ENCODE assay signal across 8 cellular contexts in genomic region chr16:4182581-4183257, GRCh38. TPM values are rescaled to one million over a fixed set of nuclear protein-coding genes. Genes with fewer than 3 reads are reported as not detected.
A peak's percentile ranks its signal among the peaks of the same experiment; 100 is the strongest.
DNase-seq lines count a peak whose midpoint lies in the region; ATAC-seq and TF ChIP-seq lines count a peak whose summit lies in the region.

No MANE protein-coding gene starts in this region.

- H3K27ac ChIP-seq in iPS-20b (ENCODE audit: low read length) (peak overlapping the region; percentile 89), testis (peak overlapping the region; percentile 83 to 97)

- TF ChIP-seq CTCF in testis (IDR thresholded peaks at IDR 0.05), result no peak

- peak; percentile 38 for ATAC-seq in HG03354 (IDR thresholded peaks at IDR 0.05; ENCODE audit: poor library complexity, severe bottlenecking, unreplicated experiment)

- H3K27me3 ChIP-seq in iPS-20b (ENCODE audit: insufficient read depth, low read length) (peaks cover 10% of the 10 kb centered on the region; the same call in 1 of the 2 replicates), testis (no peaks in the 10 kb centered on the region)

- peaks cover 4% of the 10 kb centered on the region for H3K4me1 Mint-ChIP-seq in activated naive CD4-positive, alpha-beta T cell treated with anti-CD3 and anti-CD28 coated beads, Interleukin-2, amount 50 U/mL, for 24 hours
- peaks cover 5% of the 10 kb centered on the region for H3K4me1 Mint-ChIP-seq in activated T-helper 1 cell treated with anti-CD3 and anti-CD28 coated beads, Interleukin-12 subunit alpha, Interleukin-12 subunit beta, Interleukin-2, Interleukin-4 antibody, amounts not matched to agents 30 ng/mL and 10 ng/mL and 1 ng/mL, durations not matched to agents 14 hours and 24 hours and 36 hours (ENCODE audit: low read depth)

- H3K36me3 Mint-ChIP-seq in activated naive CD4-positive, alpha-beta T cell treated with anti-CD3 and anti-CD28 coated beads, Interleukin-2, amount 50 U/mL, for 24 hours, result peaks cover 2% of the 10 kb centered on the region
- no peaks in the 10 kb centered on the region for H3K36me3 Mint-ChIP-seq in activated T-helper 1 cell treated with anti-CD3 and anti-CD28 coated beads, Interleukin-12 subunit alpha, Interleukin-12 subunit beta, Interleukin-2, Interleukin-4 antibody, amounts not matched to agents 30 ng/mL and 10 ng/mL and 1 ng/mL, durations not matched to agents 14 hours and 24 hours and 36 hours (ENCODE audit: low read depth)

- DNase-seq in activated naive CD4-positive, alpha-beta T cell (lab: John Stamatoyannopoulos, UW), result no peak
- DNase-seq in activated T-helper 1 cell treated with anti-CD3 and anti-CD28 coated beads, Interleukin-12 subunit alpha, Interleukin-12 subunit beta, Interleukin-2, Interleukin-4 antibody, amounts not matched to agents 30 ng/mL and 10 ng/mL and 1 ng/mL, durations not matched to agents 14 hours and 24 hours and 36 hours (ENCODE audit: low spot score), result no peak
- no peak for DNase-seq in testis
- DNase-seq in DMS114 treated with DMSO at 0.1 percent for 48 hours (lab: John Stamatoyannopoulos, UW; ENCODE audit: unreplicated experiment), result no peak
- DNase-seq in NCI-H2227 treated with DMSO at 0.1 percent for 48 hours (lab: John Stamatoyannopoulos, UW), result no peak

- H3K9me3 Mint-ChIP-seq in activated naive CD4-positive, alpha-beta T cell treated with anti-CD3 and anti-CD28 coated beads, Interleukin-2, amount 50 U/mL, for 24 hours, result no peaks in the 10 kb centered on the region
- H3K9me3 Mint-ChIP-seq in activated T-helper 1 cell treated with anti-CD3 and anti-CD28 coated beads, Interleukin-12 subunit alpha, Interleukin-12 subunit beta, Interleukin-2, Interleukin-4 antibody, amounts not matched to agents 30 ng/mL and 10 ng/mL and 1 ng/mL, durations not matched to agents 14 hours and 24 hours and 36 hours, result no peaks in the 10 kb centered on the region

- no peaks in the 10 kb centered on the region for H3K27me3 Mint-ChIP-seq in activated naive CD4-positive, alpha-beta T cell treated with anti-CD3 and anti-CD28 coated beads, Interleukin-2, amount 50 U/mL, for 24 hours
- peaks cover 13% of the 10 kb centered on the region for H3K27me3 Mint-ChIP-seq in activated T-helper 1 cell treated with anti-CD3 and anti-CD28 coated beads, Interleukin-12 subunit alpha, Interleukin-12 subunit beta, Interleukin-2, Interleukin-4 antibody, amounts not matched to agents 30 ng/mL and 10 ng/mL and 1 ng/mL, durations not matched to agents 14 hours and 24 hours and 36 hours (ENCODE audit: insufficient read depth)

- H3K4me1 ChIP-seq in iPS-20b (ENCODE audit: insufficient read depth, low read length) (0 out of 2 replicates have a peak, but pooled peaks cover 4% of the 10 kb centered on the region), testis (peaks cover 4% of the 10 kb centered on the region)

- TF ChIP-seq POLR2A in testis (IDR thresholded peaks at IDR 0.05), result no peak

- peak overlapping the region; percentile 84; the same call in 1 of the 2 replicates for H3K4me3 ChIP-seq in iPS-20b (ENCODE audit: low read length)
- peak overlapping the region; percentile 84 to 87 for H3K4me3 ChIP-seq in testis

- peak overlapping the region; percentile 93; the same call in 1 of the 2 replicates for H3K9ac ChIP-seq in iPS-20b (ENCODE audit: low read depth, low read length)

- WGBS in testis, 2 donors, result 58 to 67% methylated on average over 24 of the region's 24 CpGs

- peak overlapping the region; percentile 23 for H3K27ac Mint-ChIP-seq in activated naive CD4-positive, alpha-beta T cell treated with anti-CD3 and anti-CD28 coated beads, Interleukin-2, amount 50 U/mL, for 24 hours
- H3K27ac Mint-ChIP-seq in activated T-helper 1 cell treated with anti-CD3 and anti-CD28 coated beads, Interleukin-12 subunit alpha, Interleukin-12 subunit beta, Interleukin-2, Interleukin-4 antibody, amounts not matched to agents 30 ng/mL and 10 ng/mL and 1 ng/mL, durations not matched to agents 14 hours and 24 hours and 36 hours, result peak overlapping the region; percentile 80

- H3K4me3 Mint-ChIP-seq in activated naive CD4-positive, alpha-beta T cell treated with anti-CD3 and anti-CD28 coated beads, Interleukin-2, amount 50 U/mL, for 24 hours, result peak overlapping the region; percentile 82
- H3K4me3 Mint-ChIP-seq in activated T-helper 1 cell treated with anti-CD3 and anti-CD28 coated beads, Interleukin-12 subunit alpha, Interleukin-12 subunit beta, Interleukin-2, Interleukin-4 antibody, amounts not matched to agents 30 ng/mL and 10 ng/mL and 1 ng/mL, durations not matched to agents 14 hours and 24 hours and 36 hours, result peak overlapping the region; percentile 78

- no peaks in the 10 kb centered on the region for H3K36me3 ChIP-seq in iPS-20b (ENCODE audit: insufficient read depth, low read depth, low read length)
- H3K36me3 ChIP-seq in testis (ENCODE audit: low read depth, missing control alignments), result no peaks in the 10 kb centered on the region

- H3K9me3 ChIP-seq in iPS-20b (ENCODE audit: insufficient read depth, low read depth, low read length) (no peaks in the 10 kb centered on the region), testis (no peaks in the 10 kb centered on the region)

- intact Hi-C loops in activated T-helper 1 cell treated with anti-CD3 and anti-CD28 coated beads, Interleukin-12 subunit alpha, Interleukin-12 subunit beta, Interleukin-2, Interleukin-4 antibody, amounts not matched to agents 30 ng/mL and 10 ng/mL and 1 ng/mL, durations not matched to agents 14 hours and 24 hours and 36 hours (cut with micrococcal nuclease), result loop anchor here (1.0 to 5.0 kb wide), 5 partner anchors 66 to 300 kb away; partner anchors contain the start of genes ADCY9, CORO7 and CREBBP
- intact Hi-C loops in testis (cut with DNase I; ENCODE audit: low total_unique reads), result no loop called here

RNA-seq across cellular contexts. Expression of gene SRL, which starts 59.2 kb away (rescaled TPM):
- not detected in 2 replicates for total RNA-seq in activated T-helper 1 cell treated with anti-CD3 and anti-CD28 coated beads, Interleukin-12 subunit alpha, Interleukin-12 subunit beta, Interleukin-2, Interleukin-4 antibody, amounts not matched to agents 30 ng/mL and 10 ng/mL and 1 ng/mL, durations not matched to agents 14 hours and 24 hours and 36 hours
- 1 to 10 TPM; 1.5 to 2.5 TPM for total RNA-seq in testis
- polyA plus RNA-seq in testis (ENCODE audit: insufficient read depth, low read depth, low replicate concordance), result 4.7 TPM
